ENCODE assay signal across 13 cellular contexts in the genomic region with DNA sequence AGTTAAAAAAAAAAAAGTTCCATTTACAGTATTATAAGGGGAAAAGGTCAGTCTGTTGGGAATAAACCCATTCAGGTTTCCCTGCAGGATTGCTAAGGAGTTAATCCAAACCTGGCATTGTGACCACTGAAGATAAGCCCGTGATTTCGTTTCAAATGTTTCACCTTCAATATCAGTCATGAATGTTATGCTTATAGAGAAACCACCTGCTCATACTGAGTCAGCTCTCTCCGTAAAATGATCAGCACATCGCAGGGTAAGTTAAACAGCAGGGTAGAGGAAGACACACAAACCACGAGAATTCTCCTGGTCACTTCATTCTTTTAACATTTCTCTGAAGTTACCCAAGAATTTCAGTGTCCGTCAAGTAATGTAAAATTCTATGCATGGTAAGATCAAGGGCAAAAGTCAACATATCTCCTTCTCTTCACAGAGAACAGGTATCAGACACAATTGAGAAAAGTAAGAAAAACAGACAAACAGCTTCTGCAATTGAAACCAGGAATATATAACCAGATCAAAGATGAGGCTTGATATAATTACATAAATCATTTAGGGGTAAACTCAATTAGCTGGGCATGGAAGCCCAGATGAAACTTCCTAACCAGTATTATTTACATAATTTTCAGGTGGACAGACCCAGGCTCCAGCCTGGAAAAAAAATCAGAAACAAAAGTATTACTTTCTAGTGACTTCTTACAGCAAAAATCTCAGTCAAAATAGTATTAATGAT.
A peak's percentile ranks its signal among the peaks of the same experiment; 100 is the strongest.
DNase-seq lines count a peak whose midpoint lies in the region; TF ChIP-seq lines count a peak whose summit lies in the region.
"Had no signal": no experiment of that assay in that cellular context is flagged by ENCODE, and none has a peak within 500 bp of the region (broad histone marks: within the 10 kb centered on the region; RNA-seq: fewer than 3 reads in every experiment).

No MANE protein-coding gene starts in this region.

- peaks cover 9% of the 10 kb centered on the region for H3K36me3 Mint-ChIP-seq in activated CD4-positive, alpha-beta T cell treated with anti-CD3 and anti-CD28 coated beads, Interleukin-2, amount 10 ng/mL, durations not matched to agents 7 days and 5 days (ENCODE audit: low read depth)
- H3K36me3 Mint-ChIP-seq: IgD-negative memory B cell had no signal

- in situ Hi-C loops in astrocyte of the spinal cord (cut with HindIII; ENCODE audit: low sequenced_read_pairs), result no loop called here

- DNase-seq in activated CD4-positive, alpha-beta T cell treated with anti-CD3 and anti-CD28 coated beads, Interleukin-2, amount 10 ng/mL, durations not matched to agents 7 days and 5 days, result no peak
- DNase-seq in activated CD4-positive, alpha-beta T cell treated with anti-CD3 and anti-CD28 coated beads, Interleukin-2, amount 50 U/mL, for 4 hours, result no peak
- peak; percentile 62 for DNase-seq in NCI-H226
- peak; percentile 57 for DNase-seq in astrocyte of the spinal cord (ENCODE audit: low read depth, low spot score)
- peak; percentile 53 for DNase-seq in renal cortical epithelial cell (ENCODE audit: low read depth)
- no peak for DNase-seq in caudate nucleus (lab: John Stamatoyannopoulos, UW)
- DNase-seq in NCI-H526 treated with DMSO at 0.1 percent for 48 hours (lab: John Stamatoyannopoulos, UW), result no peak
- no peak for DNase-seq in GDM1 (lab: John Stamatoyannopoulos, UW)
- DNase-seq: activated CD4-positive, alpha-beta T cell treated with anti-CD3 and anti-CD28 coated beads, Interleukin-2, amount 50 U/mL, for 1 hour; body of pancreas; NCI-H2029 treated with DMSO at 0.1 percent for 48 hours had no signal

- H3K27ac Mint-ChIP-seq in activated CD4-positive, alpha-beta T cell treated with anti-CD3 and anti-CD28 coated beads, Interleukin-2, amount 10 ng/mL, durations not matched to agents 7 days and 5 days, result no peak overlapping the region
- H3K27ac Mint-ChIP-seq: IgD-negative memory B cell had no signal

- H3K4me3 ChIP-seq in astrocyte of the spinal cord (ENCODE audit: low read depth, low read length), result no peak overlapping the region
- H3K4me3 ChIP-seq: body of pancreas had no signal

- no peaks in the 10 kb centered on the region for H3K27me3 Mint-ChIP-seq in activated CD4-positive, alpha-beta T cell treated with anti-CD3 and anti-CD28 coated beads, Interleukin-2, amount 10 ng/mL, durations not matched to agents 7 days and 5 days

- peaks cover 2% of the 10 kb centered on the region for H3K9me3 Mint-ChIP-seq in activated CD4-positive, alpha-beta T cell treated with anti-CD3 and anti-CD28 coated beads, Interleukin-2, amount 10 ng/mL, durations not matched to agents 7 days and 5 days

- TF ChIP-seq CTCF in astrocyte of the spinal cord (IDR thresholded peaks at IDR 0.05; ENCODE audit: low read depth, low read length), result no peak

- H3K4me1 Mint-ChIP-seq in activated CD4-positive, alpha-beta T cell treated with anti-CD3 and anti-CD28 coated beads, Interleukin-2, amount 10 ng/mL, durations not matched to agents 7 days and 5 days, result peaks cover 29% of the 10 kb centered on the region

- no peak overlapping the region for H3K27ac ChIP-seq in caudate nucleus (ENCODE audit: low read depth, low read length)
- H3K27ac ChIP-seq: body of pancreas, neutrophil had no signal

- CTCF ChIA-PET in activated CD4-positive, alpha-beta T cell treated with anti-CD3 and anti-CD28 coated beads, Interleukin-2, amount 10 ng/mL, durations not matched to agents 7 days and 5 days (lab: Charles Lee), result interaction anchor here (0.7 to 3.3 kb wide), 5 partner anchors 8 to 148 kb away, joined by 3 to 15 read pairs (median 4); no protein-coding TSS in a partner anchor

- POLR2A ChIA-PET in activated CD4-positive, alpha-beta T cell treated with anti-CD3 and anti-CD28 coated beads, Interleukin-2, amount 10 ng/mL, durations not matched to agents 7 days and 5 days (lab: Charles Lee), result interaction anchor here (0.6 kb wide), 1 partner anchor 42 kb away, joined by 3 read pairs; no protein-coding TSS in a partner anchor

- peak overlapping the region; percentile 15 for H3K4me3 Mint-ChIP-seq in activated CD4-positive, alpha-beta T cell treated with anti-CD3 and anti-CD28 coated beads, Interleukin-2, amount 10 ng/mL, durations not matched to agents 7 days and 5 days
- H3K4me3 Mint-ChIP-seq: IgD-negative memory B cell had no signal

Comparison
In these comparisons a context has a peak if more than half of its experiments do, and no peak if none do; other contexts are left out.
1. DNase-seq: peak in NCI-H226 (single experiment), astrocyte of the spinal cord (single experiment) and renal cortical epithelial cell (single experiment); none in activated CD4-positive, alpha-beta T cell treated with anti-CD3 and anti-CD28 coated beads, Interleukin-2, amount 10 ng/mL, durations not matched to agents 7 days and 5 days (single experiment), activated CD4-positive, alpha-beta T cell treated with anti-CD3 and anti-CD28 coated beads, Interleukin-2, amount 50 U/mL, for 4 hours (0 of 2), caudate nucleus (0 of 61), NCI-H526 treated with DMSO at 0.1 percent for 48 hours (single experiment) and GDM1 (single experiment).